ENCODE assay signal across 19 cellular contexts in genomic region chr2:46584134-46584533, GRCh38.
"Had no signal": no experiment of that assay in that cellular context is flagged by ENCODE, and none has a peak within 500 bp of the region (broad histone marks: within the 10 kb centered on the region; RNA-seq: fewer than 3 reads in every experiment).

No MANE protein-coding gene starts in this region.

- H3K9me3 ChIP-seq: esophagus muscularis mucosa, gastroesophageal sphincter, heart right ventricle, left lung, lower lobe of right lung had no signal

- H3K27me3 Mint-ChIP-seq: naive thymus-derived CD4-positive, alpha-beta T cell had no signal

- ATAC-seq: foreskin keratinocyte; gastroesophageal sphincter; heart right ventricle; left cardiac atrium; left lung; left ventricle myocardium superior; lower lobe of right lung; naive thymus-derived CD4-positive, alpha-beta T cell had no signal

- H3K9me3 Mint-ChIP-seq: naive thymus-derived CD4-positive, alpha-beta T cell had no signal

- H3K4me1 ChIP-seq: foreskin keratinocyte, heart right ventricle, left lung, lower lobe of right lung had no signal

- H3K27ac ChIP-seq: coronary artery, foreskin keratinocyte, left lung, lower lobe of right lung had no signal

- H3K4me3 ChIP-seq: coronary artery, dorsolateral prefrontal cortex, esophagus muscularis mucosa, gastroesophageal sphincter, heart right ventricle, left lung, lower lobe of right lung had no signal

- H3K27me3 ChIP-seq: dorsolateral prefrontal cortex, esophagus muscularis mucosa, foreskin keratinocyte, gastroesophageal sphincter, heart right ventricle, left lung had no signal

- H3K4me1 Mint-ChIP-seq: naive thymus-derived CD4-positive, alpha-beta T cell had no signal

- DNase-seq: dermis blood vessel endothelial cell; dorsolateral prefrontal cortex; effector CD4-positive, alpha-beta T cell; effector memory CD4-positive, alpha-beta T cell; foreskin keratinocyte; glutamatergic neuron; head of caudate nucleus; heart right ventricle; hippocampal formation; left cardiac atrium; left lung; left ventricle myocardium superior; lower lobe of right lung; mesenchymal stem cell; midbrain; naive thymus-derived CD4-positive, alpha-beta T cell had no signal

- H3K4me3 Mint-ChIP-seq: naive thymus-derived CD4-positive, alpha-beta T cell had no signal
